In the genomic region with DNA sequence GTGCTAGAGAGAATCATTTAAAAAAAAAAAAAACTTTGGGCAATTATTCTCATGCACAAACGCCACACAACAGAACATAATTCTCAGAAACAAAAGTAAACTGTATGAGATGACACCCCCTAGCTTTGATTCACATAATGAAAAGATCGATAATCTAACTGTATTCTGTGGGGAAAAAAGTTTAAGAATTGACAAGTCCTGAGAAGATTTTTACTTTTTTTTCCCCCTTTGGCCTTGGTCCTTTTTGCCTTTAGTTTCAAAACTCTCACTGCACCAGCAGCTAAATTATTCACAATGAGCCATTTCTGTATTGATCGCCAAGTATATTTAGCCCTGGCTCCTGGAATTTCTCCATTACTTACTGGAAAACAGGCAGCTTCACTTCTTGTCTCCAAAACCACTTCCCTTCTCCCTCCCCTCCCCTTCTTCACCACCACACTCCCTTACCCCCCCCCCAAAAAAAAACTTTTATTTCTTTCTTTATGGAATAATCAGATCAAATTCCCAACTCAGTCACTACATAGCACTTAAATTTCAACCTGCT, we compare ENCODE assay signal across 9 cellular contexts. TPM values are rescaled to one million over a fixed set of nuclear protein-coding genes. Genes with fewer than 3 reads are reported as not detected.
DNase-seq lines count a peak whose midpoint lies in the region; ATAC-seq, FAIRE-seq and TF ChIP-seq lines count a peak whose summit lies in the region.
"Had no signal": no experiment of that assay in that cellular context is flagged by ENCODE, and none has a peak within 500 bp of the region (broad histone marks: within the 10 kb centered on the region; RNA-seq: fewer than 3 reads in every experiment).

No MANE protein-coding gene starts in this region.

- H3K9me3 Mint-ChIP-seq in activated CD4-positive, alpha-beta T cell treated with anti-CD3 and anti-CD28 coated beads, Interleukin-2, amount 10 ng/mL, durations not matched to agents 7 days and 5 days = no peaks in the 10 kb centered on the region
- H3K9me3 Mint-ChIP-seq in activated naive CD8-positive, alpha-beta T cell treated with anti-CD3 and anti-CD28 coated beads for 36 hours = no peaks in the 10 kb centered on the region

- peak overlapping the region; percentile 96 to 97 for H3K4me3 ChIP-seq in kidney (ENCODE audit: low read length in 2 of 2)

- no peak for FAIRE-seq in kidney (lab: Jason Lieb, UNC)

- H3K4me1 ChIP-seq in kidney (ENCODE audit: control insufficient read depth in 1 of 2, insufficient read depth in 1 of 2, low read depth in 1 of 2, low read length in 2 of 2) = peaks cover 0 to 2% of the 10 kb centered on the region in 2 donors

- peak overlapping the region in 1 of 2 donors; percentile 80 for H3K9ac ChIP-seq in kidney (ENCODE audit: low read length in 2 of 2)

- TF ChIP-seq CTCF in kidney (IDR thresholded peaks at IDR 0.05; ENCODE audit: borderline replicate concordance, extremely low read depth, insufficient read depth) = no peak

- no peak for ATAC-seq in sciatic nerve

- DNase-seq in activated CD4-positive, alpha-beta T cell treated with anti-CD3 and anti-CD28 coated beads, Interleukin-2, amount 10 ng/mL, durations not matched to agents 7 days and 5 days = no peak
- no peak for DNase-seq in activated CD4-positive, alpha-beta T cell treated with anti-CD3 and anti-CD28 coated beads, Interleukin-2, amount 50 U/mL, for 4 hours
- no peak for DNase-seq in activated naive CD8-positive, alpha-beta T cell treated with anti-CD3 and anti-CD28 coated beads for 36 hours
- DNase-seq in kidney = no peak
- DNase-seq in NCI-H1436 treated with DMSO at 0.1 percent for 48 hours (lab: John Stamatoyannopoulos, UW) = no peak
- no peak for DNase-seq in glomerular visceral epithelial cell (ENCODE audit: extremely low spot score)
- DNase-seq in sciatic nerve (ENCODE audit: low spot score) = no peak
- DNase-seq: NCI-H748 treated with DMSO at 0.1 percent for 48 hours had no signal

- H3K27ac ChIP-seq in kidney (ENCODE audit: low read depth in 2 of 2, low read length in 2 of 2) = no peak overlapping the region
- peak overlapping the region; percentile 91 for H3K27ac ChIP-seq in temporal lobe (ENCODE audit: low read depth, low read length)

- H3K36me3 ChIP-seq in kidney (ENCODE audit: control insufficient read depth in 1 of 2, insufficient read depth in 2 of 2, low read length in 2 of 2) = no peaks in the 10 kb centered on the region

- H3K36me3 Mint-ChIP-seq in activated CD4-positive, alpha-beta T cell treated with anti-CD3 and anti-CD28 coated beads, Interleukin-2, amount 10 ng/mL, durations not matched to agents 7 days and 5 days (ENCODE audit: low read depth) = no peaks in the 10 kb centered on the region
- peaks cover 3% of the 10 kb centered on the region for H3K36me3 Mint-ChIP-seq in activated naive CD8-positive, alpha-beta T cell treated with anti-CD3 and anti-CD28 coated beads for 36 hours

- intact Hi-C loops in kidney (cut with DNase I) (no loop called here), sciatic nerve (cut with DNase I) (no loop called here)

- peaks cover 43% of the 10 kb centered on the region for H3K27me3 Mint-ChIP-seq in activated CD4-positive, alpha-beta T cell treated with anti-CD3 and anti-CD28 coated beads, Interleukin-2, amount 10 ng/mL, durations not matched to agents 7 days and 5 days
- peaks cover 77% of the 10 kb centered on the region for H3K27me3 Mint-ChIP-seq in activated naive CD8-positive, alpha-beta T cell treated with anti-CD3 and anti-CD28 coated beads for 36 hours

- no peaks in the 10 kb centered on the region for H3K9me3 ChIP-seq in kidney (ENCODE audit: control insufficient read depth in 1 of 2, low read length in 2 of 2)

- POLR2A ChIA-PET in activated CD4-positive, alpha-beta T cell treated with anti-CD3 and anti-CD28 coated beads, Interleukin-2, amount 10 ng/mL, durations not matched to agents 7 days and 5 days (lab: Charles Lee) = interaction anchor here (0.6 kb wide), 1 partner anchor 571 kb away, joined by 3 read pairs; no protein-coding TSS in a partner anchor

- H3K27ac Mint-ChIP-seq in activated CD4-positive, alpha-beta T cell treated with anti-CD3 and anti-CD28 coated beads, Interleukin-2, amount 10 ng/mL, durations not matched to agents 7 days and 5 days = peak overlapping the region; percentile 85
- peak overlapping the region; percentile 86 for H3K27ac Mint-ChIP-seq in activated naive CD8-positive, alpha-beta T cell treated with anti-CD3 and anti-CD28 coated beads for 36 hours

- peak overlapping the region; percentile 88 for H3K4me3 Mint-ChIP-seq in activated CD4-positive, alpha-beta T cell treated with anti-CD3 and anti-CD28 coated beads, Interleukin-2, amount 10 ng/mL, durations not matched to agents 7 days and 5 days
- peak overlapping the region; percentile 91 for H3K4me3 Mint-ChIP-seq in activated naive CD8-positive, alpha-beta T cell treated with anti-CD3 and anti-CD28 coated beads for 36 hours

- CTCF ChIA-PET in activated CD4-positive, alpha-beta T cell treated with anti-CD3 and anti-CD28 coated beads, Interleukin-2, amount 10 ng/mL, durations not matched to agents 7 days and 5 days (lab: Charles Lee) = no interaction called here

- peaks cover 43% of the 10 kb centered on the region for H3K4me1 Mint-ChIP-seq in activated CD4-positive, alpha-beta T cell treated with anti-CD3 and anti-CD28 coated beads, Interleukin-2, amount 10 ng/mL, durations not matched to agents 7 days and 5 days
- peaks cover 37% of the 10 kb centered on the region for H3K4me1 Mint-ChIP-seq in activated naive CD8-positive, alpha-beta T cell treated with anti-CD3 and anti-CD28 coated beads for 36 hours

RNA-seq across cellular contexts. Expression of a gene that starts 2.0 kb away (rescaled TPM):
- total RNA-seq in activated CD4-positive, alpha-beta T cell treated with anti-CD3 and anti-CD28 coated beads, Interleukin-2, amount 10 ng/mL, durations not matched to agents 7 days and 5 days = 1 to 10 TPM; 5.1 TPM
- 10 to 100 TPM; 12.9 to 13.0 TPM for total RNA-seq in activated naive CD8-positive, alpha-beta T cell treated with anti-CD3 and anti-CD28 coated beads for 36 hours
- total RNA-seq in kidney = 12.4 TPM
- polyA plus RNA-seq in kidney (ENCODE audit: insufficient read depth, low read depth, low replicate concordance) = 0.75 TPM
- 8.1 TPM for total RNA-seq in temporal lobe
- 22.1 TPM for total RNA-seq in sciatic nerve
